15 cellular contexts compared by ENCODE assay signal in genomic region chr17:67487506-67487905, GRCh38.
A peak's percentile ranks its signal among the peaks of the same experiment; 100 is the strongest.
DNase-seq lines count a peak whose midpoint lies in the region; ATAC-seq, FAIRE-seq and TF ChIP-seq lines count a peak whose summit lies in the region.
"Had no signal": no experiment of that assay in that cellular context is flagged by ENCODE, and none has a peak within 500 bp of the region (broad histone marks: within the 10 kb centered on the region; RNA-seq: fewer than 3 reads in every experiment).

No MANE protein-coding gene starts in this region.

- TF ChIP-seq CTCF in A549 (IDR thresholded peaks at IDR 0.05) (no peak), choroid plexus epithelial cell (conservative IDR thresholded peaks at IDR 0.05; ENCODE audit: low read depth, low read length) (no peak)

- no peak for FAIRE-seq in A549 (lab: Jason Lieb, UNC)

- peak overlapping the region; percentile 59 for H3K9ac ChIP-seq in GM23248
- H3K9ac ChIP-seq: SK-N-SH had no signal

- H3K27me3 ChIP-seq in GM23248 (replicated peaks; ENCODE audit: insufficient read depth), result no peaks in the 10 kb centered on the region
- H3K27me3 ChIP-seq: testis had no signal

- H3K36me3 Mint-ChIP-seq in natural killer cell treated with Interleukin-12 subunit alpha and Interleukin-12 subunit beta and Interleukin-15 and Interleukin-18, amount 100 ng/mL, for 72 hours, result no peaks in the 10 kb centered on the region
- H3K36me3 Mint-ChIP-seq in activated T-helper 1 cell treated with anti-CD3 and anti-CD28 coated beads, Interleukin-12 subunit alpha, Interleukin-12 subunit beta, Interleukin-2, Interleukin-4 antibody, amounts not matched to agents 30 ng/mL and 10 ng/mL and 1 ng/mL, durations not matched to agents 14 hours and 24 hours and 36 hours (ENCODE audit: low read depth), result peaks cover 17% of the 10 kb centered on the region

- CTCF ChIA-PET in A549 (lab: Yijun Ruan, JAX), result interaction anchor here (1.7 to 7.2 kb wide), 2 partner anchors 13 to 101 kb away, joined by 9 to 52 read pairs; no protein-coding TSS in a partner anchor

- H3F3A ChIP-seq in GM23248 (ENCODE audit: insufficient read depth), result peaks cover 27% of the 10 kb centered on the region

- no peak for TF ChIP-seq RAD21 in A549 (conservative IDR thresholded peaks at IDR 0.05 in 1 of 2, IDR thresholded peaks at IDR 0.05 in 1 of 2)

- no peaks in the 10 kb centered on the region for H3K27me3 Mint-ChIP-seq in natural killer cell treated with Interleukin-12 subunit alpha and Interleukin-12 subunit beta and Interleukin-15 and Interleukin-18, amount 100 ng/mL, for 72 hours
- no peaks in the 10 kb centered on the region for H3K27me3 Mint-ChIP-seq in activated T-helper 1 cell treated with anti-CD3 and anti-CD28 coated beads, Interleukin-12 subunit alpha, Interleukin-12 subunit beta, Interleukin-2, Interleukin-4 antibody, amounts not matched to agents 30 ng/mL and 10 ng/mL and 1 ng/mL, durations not matched to agents 14 hours and 24 hours and 36 hours (ENCODE audit: insufficient read depth)

- in situ Hi-C loops in GM23248 (cut with MboI), result no loop called here

- H3K4me1 ChIP-seq in A549 (peaks cover 26% of the 10 kb centered on the region), GM23248 (ENCODE audit: insufficient read depth) (peaks cover 29% of the 10 kb centered on the region)
- H3K4me1 ChIP-seq: testis had no signal

- H2AFZ ChIP-seq in GM23248, result peak overlapping the region; percentile 19; the same call in 1 of the 2 replicates

- H3K9me3 Mint-ChIP-seq in natural killer cell treated with Interleukin-12 subunit alpha and Interleukin-12 subunit beta and Interleukin-15 and Interleukin-18, amount 100 ng/mL, for 72 hours, result no peaks in the 10 kb centered on the region
- H3K9me3 Mint-ChIP-seq in activated T-helper 1 cell treated with anti-CD3 and anti-CD28 coated beads, Interleukin-12 subunit alpha, Interleukin-12 subunit beta, Interleukin-2, Interleukin-4 antibody, amounts not matched to agents 30 ng/mL and 10 ng/mL and 1 ng/mL, durations not matched to agents 14 hours and 24 hours and 36 hours, result no peaks in the 10 kb centered on the region

- H3K4me3 Mint-ChIP-seq in natural killer cell treated with Interleukin-12 subunit alpha and Interleukin-12 subunit beta and Interleukin-15 and Interleukin-18, amount 100 ng/mL, for 72 hours, result peak overlapping the region; percentile 77
- H3K4me3 Mint-ChIP-seq in activated T-helper 1 cell treated with anti-CD3 and anti-CD28 coated beads, Interleukin-12 subunit alpha, Interleukin-12 subunit beta, Interleukin-2, Interleukin-4 antibody, amounts not matched to agents 30 ng/mL and 10 ng/mL and 1 ng/mL, durations not matched to agents 14 hours and 24 hours and 36 hours, result no peak overlapping the region

- no peaks in the 10 kb centered on the region for H4K20me1 ChIP-seq in GM23248 (ENCODE audit: insufficient read depth)

- peak overlapping the region; percentile 83 to 87 for H3K27ac Mint-ChIP-seq in natural killer cell treated with Interleukin-12 subunit alpha and Interleukin-12 subunit beta and Interleukin-15 and Interleukin-18, amount 100 ng/mL, for 72 hours
- no peak overlapping the region for H3K27ac Mint-ChIP-seq in activated T-helper 1 cell treated with anti-CD3 and anti-CD28 coated beads, Interleukin-12 subunit alpha, Interleukin-12 subunit beta, Interleukin-2, Interleukin-4 antibody, amounts not matched to agents 30 ng/mL and 10 ng/mL and 1 ng/mL, durations not matched to agents 14 hours and 24 hours and 36 hours

- H3K36me3 ChIP-seq in GM23248 (ENCODE audit: low read depth), result no peaks in the 10 kb centered on the region

- POLR2A ChIA-PET in A549 (lab: Yijun Ruan, JAX), result no interaction called here

- H3K4me1 Mint-ChIP-seq in natural killer cell treated with Interleukin-12 subunit alpha and Interleukin-12 subunit beta and Interleukin-15 and Interleukin-18, amount 100 ng/mL, for 72 hours (ENCODE audit: low read depth in 2 of 2), result peaks cover 60 to 75% of the 10 kb centered on the region in 2 donors
- peaks cover 23% of the 10 kb centered on the region for H3K4me1 Mint-ChIP-seq in activated T-helper 1 cell treated with anti-CD3 and anti-CD28 coated beads, Interleukin-12 subunit alpha, Interleukin-12 subunit beta, Interleukin-2, Interleukin-4 antibody, amounts not matched to agents 30 ng/mL and 10 ng/mL and 1 ng/mL, durations not matched to agents 14 hours and 24 hours and 36 hours (ENCODE audit: low read depth)

- TF ChIP-seq POLR2A in A549 (IDR thresholded peaks at IDR 0.05; ENCODE audit: low read length), result no peak

- intact Hi-C loops in activated T-helper 1 cell treated with anti-CD3 and anti-CD28 coated beads, Interleukin-12 subunit alpha, Interleukin-12 subunit beta, Interleukin-2, Interleukin-4 antibody, amounts not matched to agents 30 ng/mL and 10 ng/mL and 1 ng/mL, durations not matched to agents 14 hours and 24 hours and 36 hours (cut with micrococcal nuclease), result no loop called here

- peaks cover 81% of the 10 kb centered on the region for H3K79me2 ChIP-seq in GM23248 (ENCODE audit: insufficient read depth)

- H3K9me3 ChIP-seq in A549 (no peaks in the 10 kb centered on the region), GM23248 (ENCODE audit: low read depth) (no peaks in the 10 kb centered on the region)
- H3K9me3 ChIP-seq: SK-N-SH, testis had no signal

- no peaks in the 10 kb centered on the region for H3K9me2 ChIP-seq in GM23248 (ENCODE audit: insufficient read depth)
- H3K9me2 ChIP-seq: SK-N-SH had no signal

- H3K27ac ChIP-seq in A549 (peak overlapping the region; percentile 6 to 20; a peak in 2 of 6 replicates), GM23248 (peak overlapping the region; percentile 32)
- H3K27ac ChIP-seq: testis had no signal

- H3K4me3 ChIP-seq in A549 (no peak overlapping the region), GM23248 (no peak overlapping the region), choroid plexus epithelial cell (ENCODE audit: low read depth, low read length) (no peak overlapping the region)
- H3K4me3 ChIP-seq: testis had no signal

- ATAC-seq in A549 (no peak), GM18519 (IDR thresholded peaks at IDR 0.05; ENCODE audit: low FRiP score, unreplicated experiment) (no peak), GM21381 (IDR thresholded peaks at IDR 0.05; ENCODE audit: unreplicated experiment) (no peak)
- no peak for ATAC-seq in natural killer cell treated with Interleukin-12 subunit alpha and Interleukin-12 subunit beta and Interleukin-15 and Interleukin-18, amount 100 ng/mL, for 72 hours
- ATAC-seq: left colon had no signal

- H3K4me2 ChIP-seq in A549 (no peak overlapping the region), GM23248 (ENCODE audit: unreplicated experiment) (peak overlapping the region; percentile 11)
- H3K4me2 ChIP-seq: SK-N-SH had no signal

- DNase-seq in A549 (ENCODE audit: low read depth in 1 of 2, low spot score in 1 of 2) (no peak), GM23248 (peak; percentile 38), choroid plexus epithelial cell (ENCODE audit: low read depth) (peak; percentile 23), COLO829 (ENCODE audit: low spot score) (no peak)
- no peak for DNase-seq in natural killer cell treated with Interleukin-12 subunit alpha and Interleukin-12 subunit beta and Interleukin-15 and Interleukin-18, amount 100 ng/mL, for 72 hours (ENCODE audit: low spot score)
- no peak for DNase-seq in activated T-helper 1 cell treated with anti-CD3 and anti-CD28 coated beads, Interleukin-12 subunit alpha, Interleukin-12 subunit beta, Interleukin-2, Interleukin-4 antibody, amounts not matched to agents 30 ng/mL and 10 ng/mL and 1 ng/mL, durations not matched to agents 14 hours and 24 hours and 36 hours (ENCODE audit: low spot score)
- DNase-seq: erythroblast; H7; NCI-H187; stimulated activated CD4-positive, alpha-beta T cell treated with anti-CD3 and anti-CD28 coated beads, Interleukin-2, amount 100 ng/mL, for 48 hours had no signal

- WGBS in A549 (ENCODE audit: missing lambda C conversion rate), result 69% methylated on average over 7 of the region's 7 CpGs
- WGBS in GM23248 (ENCODE audit: low coverage in 1 of 2, low lambda C conversion rate in 2 of 2, missing lambda C conversion rate in 2 of 2), 2 experiments, result 71% methylated on average over 7 of the region's 7 CpGs

- no peak for TF ChIP-seq EP300 in A549 (IDR thresholded peaks at IDR 0.05)

TF ChIP-seq in A549, 52 proteins besides CTCF, POLR2A, EP300 and RAD21 (continues in another document):
- TF ChIP-seq RFX5 (IDR thresholded peaks at IDR 0.05) (no peak), ZSCAN20 (CRISPR knock-in tag; IDR thresholded peaks at IDR 0.05) (no peak), MYC (IDR thresholded peaks at IDR 0.05; ENCODE audit: borderline replicate concordance, low read length) (no peak), HOXB5 (CRISPR knock-in tag; IDR thresholded peaks at IDR 0.05) (no peak), EHMT2 (IDR thresholded peaks at IDR 0.05; ENCODE audit: low read depth) (no peak), ELK1 (IDR thresholded peaks at IDR 0.05; ENCODE audit: low read depth, low read length) (no peak)
- TF ChIP-seq, protein P1, sequence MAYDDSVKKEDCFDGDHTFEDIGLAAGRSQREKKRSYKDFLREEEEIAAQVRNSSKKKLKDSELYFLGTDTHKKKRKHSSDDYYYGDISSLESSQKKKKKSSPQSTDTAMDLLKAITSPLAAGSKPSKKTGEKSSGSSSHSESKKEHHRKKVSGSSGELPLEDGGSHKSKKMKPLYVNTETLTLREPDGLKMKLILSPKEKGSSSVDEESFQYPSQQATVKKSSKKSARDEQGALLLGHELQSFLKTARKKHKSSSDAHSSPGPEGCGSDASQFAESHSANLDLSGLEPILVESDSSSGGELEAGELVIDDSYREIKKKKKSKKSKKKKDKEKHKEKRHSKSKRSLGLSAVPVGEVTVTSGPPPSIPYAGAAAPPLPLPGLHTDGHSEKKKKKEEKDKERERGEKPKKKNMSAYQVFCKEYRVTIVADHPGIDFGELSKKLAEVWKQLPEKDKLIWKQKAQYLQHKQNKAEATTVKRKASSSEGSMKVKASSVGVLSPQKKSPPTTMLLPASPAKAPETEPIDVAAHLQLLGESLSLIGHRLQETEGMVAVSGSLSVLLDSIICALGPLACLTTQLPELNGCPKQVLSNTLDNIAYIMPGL (CRISPR knock-in tag; IDR thresholded peaks at IDR 0.05; ENCODE audit: borderline replicate concordance), result no peak

Comparison
In these comparisons a context has a peak if more than half of its experiments do, and no peak if none do; other contexts are left out.
1. DNase-seq: peak in GM23248 (single experiment) and choroid plexus epithelial cell (single experiment); none in A549 (0 of 2), natural killer cell treated with Interleukin-12 subunit alpha and Interleukin-12 subunit beta and Interleukin-15 and Interleukin-18, amount 100 ng/mL, for 72 hours (single experiment), COLO829 (single experiment) and activated T-helper 1 cell treated with anti-CD3 and anti-CD28 coated beads, Interleukin-12 subunit alpha, Interleukin-12 subunit beta, Interleukin-2, Interleukin-4 antibody, amounts not matched to agents 30 ng/mL and 10 ng/mL and 1 ng/mL, durations not matched to agents 14 hours and 24 hours and 36 hours (single experiment).